23 cellular contexts compared by ENCODE assay signal in genomic region chr14:104808456-104808855, GRCh38. TPM values are rescaled to one million over a fixed set of nuclear protein-coding genes. Genes with fewer than 3 reads are reported as not detected.
DNase-seq lines count a peak whose midpoint lies in the region; ATAC-seq, FAIRE-seq and TF ChIP-seq lines count a peak whose summit lies in the region.
"Had no signal": no experiment of that assay in that cellular context is flagged by ENCODE, and none has a peak within 500 bp of the region (broad histone marks: within the 10 kb centered on the region; RNA-seq: fewer than 3 reads in every experiment).

No MANE protein-coding gene starts in this region.

- TF ChIP-seq CTCF in HepG2 (CRISPR knock-in tag; IDR thresholded peaks at IDR 0.05) (no peak), right lobe of liver (IDR thresholded peaks at IDR 0.05) (no peak), HFFc6 (IDR thresholded peaks at IDR 0.05) (no peak)

- H2AFZ ChIP-seq in HepG2 (ENCODE audit: low read length), result no peak overlapping the region
- no peak overlapping the region for H2AFZ ChIP-seq in neuronal stem cell (ENCODE audit: low read length)
- H2AFZ ChIP-seq: GM23248 had no signal

- POLR2A ChIA-PET in HepG2 (lab: Yijun Ruan, JAX), result no interaction called here

- H3K9me3 Mint-ChIP-seq in HFFc6, result no peaks in the 10 kb centered on the region
- H3K9me3 Mint-ChIP-seq: CD4-positive, CD25-positive, alpha-beta regulatory T cell; CD8-positive, alpha-beta T cell had no signal

- no peaks in the 10 kb centered on the region for H3K79me2 ChIP-seq in HepG2 (ENCODE audit: insufficient read depth, low read length)

- H3K9me3 ChIP-seq in HepG2 (ENCODE audit: low read length), result no peaks in the 10 kb centered on the region
- no peaks in the 10 kb centered on the region for H3K9me3 ChIP-seq in right lobe of liver
- no peaks in the 10 kb centered on the region for H3K9me3 ChIP-seq in neuronal stem cell (replicated peaks in 1 of 2; ENCODE audit: control insufficient read depth in 2 of 2, insufficient read depth in 1 of 2, low read depth in 1 of 2, low read length in 2 of 2)
- H3K9me3 ChIP-seq: BLaER1, Caco-2 had no signal

- H3K27ac ChIP-seq in HepG2 (ENCODE audit: extremely low read length, insufficient read depth, low read length), result no peak overlapping the region
- H3K27ac ChIP-seq in right lobe of liver, result no peak overlapping the region
- no peak overlapping the region for H3K27ac ChIP-seq in neuronal stem cell (replicated peaks; ENCODE audit: low read length)
- H3K27ac ChIP-seq: 22Rv1, BLaER1, C4-2B, GM23248 had no signal

- H3K4ac ChIP-seq in neuronal stem cell (ENCODE audit: low read length), result no peak overlapping the region

- WGBS in HepG2 (ENCODE audit: low lambda C conversion rate), result 17% methylated on average over 1 of the region's 6 CpGs
- WGBS in right lobe of liver (ENCODE audit: insufficient coverage, low coverage, low lambda C conversion rate, missing lambda C conversion rate), result 73% methylated on average over 3 of the region's 6 CpGs
- no CpG with 5 or more reads among the region's 6 CpGs for WGBS in neuronal stem cell (ENCODE audit: extremely low coverage in 2 of 2, insufficient read length in 2 of 2, insufficient replicate concordance in 1 of 2), 2 donors

- intact Hi-C loops in HepG2 (cut with micrococcal nuclease; ENCODE audit: unreplicated experiment), result no loop called here
- intact Hi-C loops in right lobe of liver (cut with DNase I), result no loop called here
- intact Hi-C loops in sciatic nerve (cut with DNase I), result no loop called here

- TF ChIP-seq RAD21 in HepG2 (CRISPR knock-in tag; IDR thresholded peaks at IDR 0.05), result no peak

- peaks cover 12% of the 10 kb centered on the region for H3K4me1 Mint-ChIP-seq in HFFc6 (ENCODE audit: low read depth)
- H3K4me1 Mint-ChIP-seq: H9 had no signal

- peak; percentile 14; the same call in 1 of the 3 replicates for ATAC-seq in HepG2
- ATAC-seq in right lobe of liver, result no peak
- no peak for ATAC-seq in sciatic nerve
- ATAC-seq: CD8-positive, alpha-beta T cell; HCT116 had no signal

- H3K4me3 Mint-ChIP-seq in HFFc6, result no peak overlapping the region
- H3K4me3 Mint-ChIP-seq: B cell; CD4-positive, CD25-positive, alpha-beta regulatory T cell; CD8-positive, alpha-beta T cell; H9 had no signal

- no peak overlapping the region for H3K18ac ChIP-seq in neuronal stem cell (ENCODE audit: low read length)

- H3K23ac ChIP-seq in neuronal stem cell (ENCODE audit: low read depth, low read length, poor library complexity), result no peak overlapping the region

- no peaks in the 10 kb centered on the region for H3K36me3 ChIP-seq in HepG2 (replicated peaks in 1 of 2; ENCODE audit: control insufficient read depth in 1 of 2, insufficient read depth in 2 of 2, low read length in 2 of 2)
- H3K36me3 ChIP-seq in right lobe of liver, result no peaks in the 10 kb centered on the region
- H3K36me3 ChIP-seq in neuronal stem cell (replicated peaks in 1 of 2; ENCODE audit: control insufficient read depth in 2 of 2, insufficient read depth in 2 of 2, low read length in 2 of 2), result peaks cover 0 to 2% of the 10 kb centered on the region in 2 donors

- H3K9ac ChIP-seq in HepG2 (ENCODE audit: insufficient read depth, low read depth, low read length) (no peak overlapping the region), neuronal stem cell (ENCODE audit: low read depth, low read length, poor library complexity) (no peak overlapping the region)
- H3K9ac ChIP-seq: BLaER1, GM23248 had no signal

- no peak overlapping the region; a peak in 1 of 6 replicates for H3K4me3 ChIP-seq in HepG2 (replicated peaks in 1 of 3; ENCODE audit: insufficient read depth in 1 of 3, low read depth in 2 of 3, low read length in 3 of 3)
- no peak overlapping the region for H3K4me3 ChIP-seq in right lobe of liver
- no peak overlapping the region for H3K4me3 ChIP-seq in neuronal stem cell (ENCODE audit: low read length in 2 of 2)
- H3K4me3 ChIP-seq: BLaER1, GM23248 had no signal

- BruUV-seq in HepG2 (replicated peaks; lab: Mats Ljungman, UMichigan), result no TSS peak

- H3K36me3 Mint-ChIP-seq in HFFc6 (ENCODE audit: low read depth), result no peaks in the 10 kb centered on the region
- H3K36me3 Mint-ChIP-seq: CD4-positive, CD25-positive, alpha-beta regulatory T cell; CD8-positive, alpha-beta T cell had no signal

- peaks cover 5% of the 10 kb centered on the region for H3K79me1 ChIP-seq in neuronal stem cell (ENCODE audit: low read depth, low read length)

- no peak for FAIRE-seq in HepG2 (lab: Jason Lieb, UNC)
- FAIRE-seq: A204.1, G401.6, GM12892, H1 had no signal

- no peak overlapping the region for H3K27ac Mint-ChIP-seq in HFFc6
- H3K27ac Mint-ChIP-seq: B cell; CD4-positive, CD25-positive, alpha-beta regulatory T cell; CD8-positive, alpha-beta T cell; H9 had no signal

- CTCF ChIA-PET in HepG2 (lab: Yijun Ruan, JAX; ENCODE audit: low intra/inter-chr PET ratio, low total read pairs), result no interaction called here

- in situ Hi-C loops in HepG2 (cut with HindIII; ENCODE audit: extremely low pct_ligation_motif_present, low pct_unique_long_range_greater_than_20kb), result no loop called here

- TF ChIP-seq EP300 in HepG2 (IDR thresholded peaks at IDR 0.05; ENCODE audit: low read depth in 2 of 2, low read length in 2 of 2) (no peak), HepG2 (CRISPR knock-in tag; IDR thresholded peaks at IDR 0.05; ENCODE audit: borderline replicate concordance) (no peak)

- no peaks in the 10 kb centered on the region for H3K27me3 Mint-ChIP-seq in HFFc6 (ENCODE audit: insufficient read depth)
- H3K27me3 Mint-ChIP-seq: B cell; CD4-positive, CD25-positive, alpha-beta regulatory T cell had no signal

- DNase-seq in HepG2 (ENCODE audit: low spot score) (no peak), right lobe of liver (no peak), neuronal stem cell (ENCODE audit: low spot score) (no peak), sciatic nerve (ENCODE audit: low spot score) (peak; percentile 47), HFFc6 (no peak), GM19240 (ENCODE audit: insufficient read length, low spot score) (no peak)
- DNase-seq in activated naive CD4-positive, alpha-beta T cell treated with anti-CD3 and anti-CD28 coated beads, Interleukin-2, amount 50 U/mL, for 16 hours, result no peak
- DNase-seq: Caco-2; CD4-positive, CD25-positive, alpha-beta regulatory T cell; CD8-positive, alpha-beta T cell; DMS153; DND-41; GM23248; H9 had no signal

- no peak overlapping the region for H2BK15ac ChIP-seq in neuronal stem cell (ENCODE audit: low read length)

- H3K4me1 ChIP-seq in HepG2 (ENCODE audit: insufficient read depth, low read length), result peaks cover 16% of the 10 kb centered on the region
- peaks cover 0 to 3% (median 0%) of the 10 kb centered on the region in 4 donors for H3K4me1 ChIP-seq in right lobe of liver
- H3K4me1 ChIP-seq in neuronal stem cell (ENCODE audit: control insufficient read depth in 2 of 2, insufficient read depth in 1 of 2, low read depth in 1 of 2, low read length in 2 of 2), result peaks cover 0 to 4% of the 10 kb centered on the region in 2 donors
- H3K4me1 ChIP-seq: Caco-2 had no signal

- no peak overlapping the region for H4K91ac ChIP-seq in neuronal stem cell (ENCODE audit: low read depth, low read length, poor library complexity)

- peaks cover 7% of the 10 kb centered on the region; the same call in 1 of the 2 replicates for H4K20me1 ChIP-seq in HepG2 (ENCODE audit: insufficient read depth, low read length)

- H4K8ac ChIP-seq in neuronal stem cell (ENCODE audit: low read depth, low read length), result no peak overlapping the region

- H2BK12ac ChIP-seq in neuronal stem cell (ENCODE audit: low read length), result no peak overlapping the region

- no peak overlapping the region for H3K14ac ChIP-seq in neuronal stem cell (ENCODE audit: low read length)

- TF ChIP-seq POLR2A in HepG2 (IDR thresholded peaks at IDR 0.05; ENCODE audit: insufficient read depth in 1 of 2, low read depth in 2 of 2, low read length in 2 of 2) (no peak), right lobe of liver (IDR thresholded peaks at IDR 0.05) (no peak)

- H3K4me2 ChIP-seq in HepG2 (ENCODE audit: low read depth, low read length) (no peak overlapping the region), neuronal stem cell (ENCODE audit: insufficient read depth, low read length, poor library complexity, severe bottlenecking) (no peak overlapping the region)
- H3K4me2 ChIP-seq: BLaER1 had no signal

- H2BK5ac ChIP-seq in neuronal stem cell (ENCODE audit: low read length), result no peak overlapping the region

- no peak overlapping the region for H2BK120ac ChIP-seq in neuronal stem cell (ENCODE audit: low read depth, low read length)

- H3K27me3 ChIP-seq in HepG2 (ENCODE audit: control insufficient read depth in 1 of 2, insufficient read depth in 2 of 2, low read length in 2 of 2), result no peaks in the 10 kb centered on the region
- no peaks in the 10 kb centered on the region for H3K27me3 ChIP-seq in right lobe of liver
- H3K27me3 ChIP-seq in neuronal stem cell (ENCODE audit: control insufficient read depth in 3 of 3, insufficient read depth in 3 of 3, low read depth in 1 of 3, low read length in 3 of 3), result peaks cover 0 to 3% (median 0%) of the 10 kb centered on the region in 3 experiments
- H3K27me3 ChIP-seq: BLaER1 had no signal

- H2AK5ac ChIP-seq in neuronal stem cell (ENCODE audit: low read depth, low read length), result peak overlapping the region; percentile 66

RNA-seq across cellular contexts. Expression of gene ZBTB42, which starts 7.6 kb away (rescaled TPM):
- total RNA-seq in HepG2 (2016; rRNA removed; fragmentation: Illumina TruSeq; extraction: Trizol) (3.2 and 4.2 TPM in 2 replicates), right lobe of liver (10 to 100 TPM in 2 of 6 experiments, 1 to 10 TPM in 4; 2.2 to 13.7 (median 3.6) TPM), sciatic nerve (3.6 TPM)
- total RNA-seq in HepG2 (2016; cell fraction: cytosol; rRNA removed; fragmentation: Illumina TruSeq; extraction: Trizol; ENCODE audit: low read depth), result 1.2 and 1.6 TPM in 2 replicates
- 2.4 and 3.9 TPM in 2 replicates for total RNA-seq in HepG2 (2016; cell fraction: insoluble cytoplasmic fraction; rRNA removed; fragmentation: Illumina TruSeq; extraction: Trizol)
- total RNA-seq in HepG2 (2016; cell fraction: membrane; rRNA removed; fragmentation: Illumina TruSeq; extraction: Trizol), result 4.3 and 4.4 TPM in 2 replicates
- total RNA-seq in HepG2 (2016; cell fraction: nucleus; rRNA removed; fragmentation: Illumina TruSeq; extraction: Trizol), result 3.6 and 4.2 TPM in 2 replicates
- 2.8 and 4.0 TPM in 2 replicates for polyA plus RNA-seq in HepG2 (2011; rRNA removed)
- 3.7 and 4.3 TPM in 2 replicates for polyA plus RNA-seq in HepG2 (2011; cell fraction: cytosol; rRNA removed)
- polyA plus RNA-seq in HepG2 (2011; cell fraction: nucleus; rRNA removed), result 7.2 and 7.5 TPM in 2 replicates
- 3.6 and 4.3 TPM in 2 replicates for polyA plus RNA-seq in HepG2 (2012)
- 1.0 and 1.1 TPM in 2 replicates for polyA plus RNA-seq in HepG2 (2016; cell fraction: cytosol; fragmentation: Illumina TruSeq; extraction: Trizol; ENCODE audit: low read depth)
- polyA plus RNA-seq in HepG2 (2016; cell fraction: insoluble cytoplasmic fraction; fragmentation: Illumina TruSeq; extraction: Trizol; ENCODE audit: low read depth), result 2.3 and 2.7 TPM in 2 replicates
- polyA plus RNA-seq in HepG2 (2016; cell fraction: membrane; fragmentation: Illumina TruSeq; extraction: Trizol; ENCODE audit: low read depth), result 3.4 and 3.5 TPM in 2 replicates
- 2.8 and 3.1 TPM in 2 replicates for polyA plus RNA-seq in HepG2 (2016; cell fraction: nucleus; fragmentation: Illumina TruSeq; extraction: Trizol; ENCODE audit: insufficient read depth, low read depth)
- polyA minus RNA-seq in HepG2 (2011; rRNA and poly(A)+ RNA removed; ENCODE audit: low replicate concordance), result 6.6 and 17.0 TPM in 2 replicates
- polyA minus RNA-seq in HepG2 (2011; cell fraction: cytosol; rRNA and poly(A)+ RNA removed), result 6.2 and 8.1 TPM in 2 replicates
- 8.2 TPM in 2 replicates for polyA minus RNA-seq in HepG2 (2011; cell fraction: nucleus; rRNA and poly(A)+ RNA removed)
- polyA plus RNA-seq in neuronal stem cell (2013, experiment 1 of 2), result 0.95 TPM
- 0.87 TPM for polyA plus RNA-seq in neuronal stem cell (2013, experiment 2 of 2)
- 1 to 10 TPM; 1.3 to 1.8 (median 1.5) TPM for total RNA-seq in HFFc6 (2021; fragmentation: NEBNext Ultra II Directional; extraction: Animal tissue kit (Norgen Biotek cat#: 25700))

RNA-seq across cellular contexts. Expression of gene AKT1, which starts 12.9 kb away (rescaled TPM):
- total RNA-seq in HepG2 (2016; rRNA removed; fragmentation: Illumina TruSeq; extraction: Trizol) (85.7 and 96.2 TPM in 2 replicates), right lobe of liver (10 to 100 TPM; 66.7 to 92.1 (median 83.9) TPM), sciatic nerve (90.4 TPM)
- total RNA-seq in HepG2 (2016; cell fraction: cytosol; rRNA removed; fragmentation: Illumina TruSeq; extraction: Trizol; ENCODE audit: low read depth), result 66.8 and 84.2 TPM in 2 replicates
- 76.8 and 97.9 TPM in 2 replicates for total RNA-seq in HepG2 (2016; cell fraction: insoluble cytoplasmic fraction; rRNA removed; fragmentation: Illumina TruSeq; extraction: Trizol)
- 171 and 190 TPM in 2 replicates for total RNA-seq in HepG2 (2016; cell fraction: membrane; rRNA removed; fragmentation: Illumina TruSeq; extraction: Trizol)
- total RNA-seq in HepG2 (2016; cell fraction: nucleus; rRNA removed; fragmentation: Illumina TruSeq; extraction: Trizol), result 48.2 and 57.1 TPM in 2 replicates
- 116 and 135 TPM in 2 replicates for polyA plus RNA-seq in HepG2 (2011; rRNA removed)
- polyA plus RNA-seq in HepG2 (2011; cell fraction: cytosol; rRNA removed), result 114 and 136 TPM in 2 replicates
- polyA plus RNA-seq in HepG2 (2011; cell fraction: nucleus; rRNA removed), result 362 and 435 TPM in 2 replicates
- polyA plus RNA-seq in HepG2 (2012), result 58.6 and 80.7 TPM in 2 replicates
- 81.6 and 107 TPM in 2 replicates for polyA plus RNA-seq in HepG2 (2016; cell fraction: cytosol; fragmentation: Illumina TruSeq; extraction: Trizol; ENCODE audit: low read depth)
- 105 and 119 TPM in 2 replicates for polyA plus RNA-seq in HepG2 (2016; cell fraction: insoluble cytoplasmic fraction; fragmentation: Illumina TruSeq; extraction: Trizol; ENCODE audit: low read depth)
- polyA plus RNA-seq in HepG2 (2016; cell fraction: membrane; fragmentation: Illumina TruSeq; extraction: Trizol; ENCODE audit: low read depth), result 182 and 194 TPM in 2 replicates
- 146 and 159 TPM in 2 replicates for polyA plus RNA-seq in HepG2 (2016; cell fraction: nucleus; fragmentation: Illumina TruSeq; extraction: Trizol; ENCODE audit: insufficient read depth, low read depth)
- polyA minus RNA-seq in HepG2 (2011; rRNA and poly(A)+ RNA removed; ENCODE audit: low replicate concordance), result 159 and 183 TPM in 2 replicates
- 76.1 and 78.3 TPM in 2 replicates for polyA minus RNA-seq in HepG2 (2011; cell fraction: cytosol; rRNA and poly(A)+ RNA removed)
- 46.7 and 48.0 TPM in 2 replicates for polyA minus RNA-seq in HepG2 (2011; cell fraction: nucleus; rRNA and poly(A)+ RNA removed)
- polyA plus RNA-seq in neuronal stem cell (2013, experiment 1 of 2), result 84.4 TPM
- polyA plus RNA-seq in neuronal stem cell (2013, experiment 2 of 2), result 82.3 TPM
- total RNA-seq in HFFc6 (2021; fragmentation: NEBNext Ultra II Directional; extraction: Animal tissue kit (Norgen Biotek cat#: 25700)), result 100 to 1,000 TPM; 164 to 191 (median 173) TPM

RNA-seq across cellular contexts. Expression of gene SIVA1, which starts 55.5 kb away (rescaled TPM):
- total RNA-seq in HepG2 (2016; rRNA removed; fragmentation: Illumina TruSeq; extraction: Trizol) (153 and 186 TPM in 2 replicates), right lobe of liver (100 to 1,000 TPM in 2 of 6 experiments, 10 to 100 TPM in 4; 38.1 to 252 (median 50.6) TPM), sciatic nerve (56.6 TPM)
- total RNA-seq in HepG2 (2016; cell fraction: cytosol; rRNA removed; fragmentation: Illumina TruSeq; extraction: Trizol; ENCODE audit: low read depth), result 171 and 229 TPM in 2 replicates
- 166 and 191 TPM in 2 replicates for total RNA-seq in HepG2 (2016; cell fraction: insoluble cytoplasmic fraction; rRNA removed; fragmentation: Illumina TruSeq; extraction: Trizol)
- 186 and 219 TPM in 2 replicates for total RNA-seq in HepG2 (2016; cell fraction: membrane; rRNA removed; fragmentation: Illumina TruSeq; extraction: Trizol)
- total RNA-seq in HepG2 (2016; cell fraction: nucleus; rRNA removed; fragmentation: Illumina TruSeq; extraction: Trizol), result 86.2 and 101 TPM in 2 replicates
- 123 and 142 TPM in 2 replicates for polyA plus RNA-seq in HepG2 (2011; rRNA removed)
- 108 and 239 TPM in 2 replicates for polyA plus RNA-seq in HepG2 (2011; cell fraction: cytosol; rRNA removed)
- 125 and 162 TPM in 2 replicates for polyA plus RNA-seq in HepG2 (2011; cell fraction: nucleus; rRNA removed)
- polyA plus RNA-seq in HepG2 (2012), result 61.3 and 68.1 TPM in 2 replicates
- 162 and 202 TPM in 2 replicates for polyA plus RNA-seq in HepG2 (2016; cell fraction: cytosol; fragmentation: Illumina TruSeq; extraction: Trizol; ENCODE audit: low read depth)
- 128 and 130 TPM in 2 replicates for polyA plus RNA-seq in HepG2 (2016; cell fraction: insoluble cytoplasmic fraction; fragmentation: Illumina TruSeq; extraction: Trizol; ENCODE audit: low read depth)
- 134 and 168 TPM in 2 replicates for polyA plus RNA-seq in HepG2 (2016; cell fraction: membrane; fragmentation: Illumina TruSeq; extraction: Trizol; ENCODE audit: low read depth)
- 129 and 133 TPM in 2 replicates for polyA plus RNA-seq in HepG2 (2016; cell fraction: nucleus; fragmentation: Illumina TruSeq; extraction: Trizol; ENCODE audit: insufficient read depth, low read depth)
- polyA minus RNA-seq in HepG2 (2011; rRNA and poly(A)+ RNA removed; ENCODE audit: low replicate concordance), result 49.5 and 64.5 TPM in 2 replicates
- polyA minus RNA-seq in HepG2 (2011; cell fraction: cytosol; rRNA and poly(A)+ RNA removed), result 22.7 and 31.5 TPM in 2 replicates
- polyA minus RNA-seq in HepG2 (2011; cell fraction: nucleus; rRNA and poly(A)+ RNA removed), result 17.3 and 18.4 TPM in 2 replicates
- 109 TPM for polyA plus RNA-seq in neuronal stem cell (2013, experiment 1 of 2)
- polyA plus RNA-seq in neuronal stem cell (2013, experiment 2 of 2), result 114 TPM
- 10 to 100 TPM; 78.3 to 95.8 (median 82.5) TPM for total RNA-seq in HFFc6 (2021; fragmentation: NEBNext Ultra II Directional; extraction: Animal tissue kit (Norgen Biotek cat#: 25700))

RNA-seq across cellular contexts. Expression of gene CEP170B, which starts 56.6 kb away (rescaled TPM):
- total RNA-seq in HepG2 (2016; rRNA removed; fragmentation: Illumina TruSeq; extraction: Trizol) (4.4 and 8.8 TPM in 2 replicates), right lobe of liver (10 to 100 TPM; 13.2 to 22.4 (median 16.8) TPM), sciatic nerve (15.3 TPM)
- total RNA-seq in HepG2 (2016; cell fraction: cytosol; rRNA removed; fragmentation: Illumina TruSeq; extraction: Trizol; ENCODE audit: low read depth), result 1.9 and 3.8 TPM in 2 replicates
- 3.5 and 8.9 TPM in 2 replicates for total RNA-seq in HepG2 (2016; cell fraction: insoluble cytoplasmic fraction; rRNA removed; fragmentation: Illumina TruSeq; extraction: Trizol)
- 2.8 and 3.2 TPM in 2 replicates for total RNA-seq in HepG2 (2016; cell fraction: membrane; rRNA removed; fragmentation: Illumina TruSeq; extraction: Trizol)
- total RNA-seq in HepG2 (2016; cell fraction: nucleus; rRNA removed; fragmentation: Illumina TruSeq; extraction: Trizol), result 7.2 and 8.8 TPM in 2 replicates
- 4.3 and 6.2 TPM in 2 replicates for polyA plus RNA-seq in HepG2 (2011; rRNA removed)
- 3.5 and 4.9 TPM in 2 replicates for polyA plus RNA-seq in HepG2 (2011; cell fraction: cytosol; rRNA removed)
- polyA plus RNA-seq in HepG2 (2011; cell fraction: nucleus; rRNA removed), result 25.2 and 37.7 TPM in 2 replicates
- polyA plus RNA-seq in HepG2 (2012), result 7.4 and 10.5 TPM in 2 replicates
- 0.50 and 0.58 TPM in 2 replicates for polyA plus RNA-seq in HepG2 (2016; cell fraction: cytosol; fragmentation: Illumina TruSeq; extraction: Trizol; ENCODE audit: low read depth)
- polyA plus RNA-seq in HepG2 (2016; cell fraction: insoluble cytoplasmic fraction; fragmentation: Illumina TruSeq; extraction: Trizol; ENCODE audit: low read depth), result 4.9 and 7.1 TPM in 2 replicates
- polyA plus RNA-seq in HepG2 (2016; cell fraction: membrane; fragmentation: Illumina TruSeq; extraction: Trizol; ENCODE audit: low read depth), result 1.8 and 2.2 TPM in 2 replicates
- 43.8 and 50.2 TPM in 2 replicates for polyA plus RNA-seq in HepG2 (2016; cell fraction: nucleus; fragmentation: Illumina TruSeq; extraction: Trizol; ENCODE audit: insufficient read depth, low read depth)
- 6.4 and 7.9 TPM in 2 replicates for polyA minus RNA-seq in HepG2 (2011; rRNA and poly(A)+ RNA removed; ENCODE audit: low replicate concordance)
- 4.6 and 7.0 TPM in 2 replicates for polyA minus RNA-seq in HepG2 (2011; cell fraction: cytosol; rRNA and poly(A)+ RNA removed)
- polyA minus RNA-seq in HepG2 (2011; cell fraction: nucleus; rRNA and poly(A)+ RNA removed), result 4.1 and 5.7 TPM in 2 replicates
- 12.3 TPM for polyA plus RNA-seq in neuronal stem cell (2013, experiment 1 of 2)
- polyA plus RNA-seq in neuronal stem cell (2013, experiment 2 of 2), result 11.4 TPM
- total RNA-seq in HFFc6 (2021; fragmentation: NEBNext Ultra II Directional; extraction: Animal tissue kit (Norgen Biotek cat#: 25700)), result 10 to 100 TPM; 29.9 to 34.9 (median 32.0) TPM
